In genomic region chr7:44486693-44487092, GRCh38 we compare ENCODE assay signal across 9 cellular contexts. TPM values are rescaled to one million over a fixed set of nuclear protein-coding genes. Genes with fewer than 3 reads are reported as not detected.
A peak's percentile ranks its signal among the peaks of the same experiment; 100 is the strongest.
DNase-seq lines count a peak whose midpoint lies in the region; ATAC-seq and TF ChIP-seq lines count a peak whose summit lies in the region.
"Had no signal": no experiment of that assay in that cellular context is flagged by ENCODE, and none has a peak within 500 bp of the region (broad histone marks: within the 10 kb centered on the region; RNA-seq: fewer than 3 reads in every experiment).

No MANE protein-coding gene starts in this region.

- H3K9me3 Mint-ChIP-seq in activated CD8-positive, alpha-beta memory T cell treated with anti-CD3 and anti-CD28 coated beads, Interleukin-2, amount 10 ng/mL, durations not matched to agents 7 days and 5 days (ENCODE audit: low read depth): peaks cover 11% of the 10 kb centered on the region
- H3K9me3 Mint-ChIP-seq in activated CD4-positive, alpha-beta T cell treated with anti-CD3 and anti-CD28 coated beads, Interleukin-2, amount 10 ng/mL, durations not matched to agents 7 days and 5 days: peaks cover 17% of the 10 kb centered on the region

- CTCF ChIA-PET in activated CD8-positive, alpha-beta memory T cell treated with anti-CD3 and anti-CD28 coated beads, Interleukin-2, amount 10 ng/mL, durations not matched to agents 7 days and 5 days (lab: Charles Lee): interaction anchor here (1.0 kb wide), 1 partner anchor 9 kb away, joined by 4 read pairs; no protein-coding TSS in a partner anchor
- CTCF ChIA-PET in activated CD4-positive, alpha-beta T cell treated with anti-CD3 and anti-CD28 coated beads, Interleukin-2, amount 10 ng/mL, durations not matched to agents 7 days and 5 days (lab: Charles Lee): no interaction called here

- no peak for DNase-seq in activated CD8-positive, alpha-beta memory T cell treated with anti-CD3 and anti-CD28 coated beads, Interleukin-2, amount 10 ng/mL, durations not matched to agents 7 days and 5 days
- no peak for DNase-seq in activated CD8-positive, alpha-beta memory T cell treated with anti-CD3 and anti-CD28 coated beads, Interleukin-2, amount 50 U/mL, for 4 hours
- DNase-seq in RKO (ENCODE audit: low spot score) (peak; percentile 76), epithelial cell of esophagus (ENCODE audit: low read depth) (peak; percentile 74), renal cortical epithelial cell (ENCODE audit: low read depth) (peak; percentile 82)
- DNase-seq in activated CD4-positive, alpha-beta T cell treated with anti-CD3 and anti-CD28 coated beads, Interleukin-2, amount 10 ng/mL, durations not matched to agents 7 days and 5 days: no peak

- no peak overlapping the region for H3K4me3 Mint-ChIP-seq in activated CD8-positive, alpha-beta memory T cell treated with anti-CD3 and anti-CD28 coated beads, Interleukin-2, amount 10 ng/mL, durations not matched to agents 7 days and 5 days
- H3K4me3 Mint-ChIP-seq in activated CD4-positive, alpha-beta T cell treated with anti-CD3 and anti-CD28 coated beads, Interleukin-2, amount 10 ng/mL, durations not matched to agents 7 days and 5 days: no peak overlapping the region
- H3K4me3 Mint-ChIP-seq: B cell had no signal

- H3K27me3 Mint-ChIP-seq in activated CD8-positive, alpha-beta memory T cell treated with anti-CD3 and anti-CD28 coated beads, Interleukin-2, amount 10 ng/mL, durations not matched to agents 7 days and 5 days: no peaks in the 10 kb centered on the region
- H3K27me3 Mint-ChIP-seq in activated CD4-positive, alpha-beta T cell treated with anti-CD3 and anti-CD28 coated beads, Interleukin-2, amount 10 ng/mL, durations not matched to agents 7 days and 5 days: no peaks in the 10 kb centered on the region
- H3K27me3 Mint-ChIP-seq: B cell had no signal

- H3K36me3 Mint-ChIP-seq in activated CD8-positive, alpha-beta memory T cell treated with anti-CD3 and anti-CD28 coated beads, Interleukin-2, amount 10 ng/mL, durations not matched to agents 7 days and 5 days: peaks cover 58% of the 10 kb centered on the region
- H3K36me3 Mint-ChIP-seq in activated CD4-positive, alpha-beta T cell treated with anti-CD3 and anti-CD28 coated beads, Interleukin-2, amount 10 ng/mL, durations not matched to agents 7 days and 5 days (ENCODE audit: low read depth): peaks cover 57% of the 10 kb centered on the region

- H3K4me3 ChIP-seq in epithelial cell of esophagus (ENCODE audit: low read length): no peak overlapping the region

- TF ChIP-seq CTCF in epithelial cell of esophagus (IDR thresholded peaks at IDR 0.05; ENCODE audit: insufficient read depth, low read depth, low read length, missing control alignments): peak; percentile 27

- POLR2A ChIA-PET in activated CD4-positive, alpha-beta T cell treated with anti-CD3 and anti-CD28 coated beads, Interleukin-2, amount 10 ng/mL, durations not matched to agents 7 days and 5 days (lab: Charles Lee): no interaction called here

- ATAC-seq in activated CD8-positive, alpha-beta memory T cell treated with anti-CD3 and anti-CD28 coated beads, Interleukin-2, amount 10 ng/mL, durations not matched to agents 7 days and 5 days: no peak
- ATAC-seq in GM19023 (IDR thresholded peaks at IDR 0.05; ENCODE audit: unreplicated experiment) (no peak), GM21528 (IDR thresholded peaks at IDR 0.05; ENCODE audit: low FRiP score, unreplicated experiment) (no peak)

- peak overlapping the region; percentile 29 for H3K27ac Mint-ChIP-seq in activated CD8-positive, alpha-beta memory T cell treated with anti-CD3 and anti-CD28 coated beads, Interleukin-2, amount 10 ng/mL, durations not matched to agents 7 days and 5 days
- no peak overlapping the region for H3K27ac Mint-ChIP-seq in activated CD4-positive, alpha-beta T cell treated with anti-CD3 and anti-CD28 coated beads, Interleukin-2, amount 10 ng/mL, durations not matched to agents 7 days and 5 days
- H3K27ac Mint-ChIP-seq: B cell had no signal

- peaks cover 46% of the 10 kb centered on the region for H3K4me1 Mint-ChIP-seq in activated CD8-positive, alpha-beta memory T cell treated with anti-CD3 and anti-CD28 coated beads, Interleukin-2, amount 10 ng/mL, durations not matched to agents 7 days and 5 days
- H3K4me1 Mint-ChIP-seq in activated CD4-positive, alpha-beta T cell treated with anti-CD3 and anti-CD28 coated beads, Interleukin-2, amount 10 ng/mL, durations not matched to agents 7 days and 5 days: peaks cover 69% of the 10 kb centered on the region

RNA-seq across cellular contexts. Expression of gene NUDCD3, which starts 3.8 kb away (rescaled TPM):
- total RNA-seq in activated CD8-positive, alpha-beta memory T cell treated with anti-CD3 and anti-CD28 coated beads, Interleukin-2, amount 10 ng/mL, durations not matched to agents 7 days and 5 days: 100 to 1,000 TPM in 1 of 2 experiments, 10 to 100 TPM in 1; 92.2 to 101 TPM
- 62.2 and 133 TPM in 2 replicates for total RNA-seq in renal cortical epithelial cell
- 10 to 100 TPM; 74.3 to 75.9 TPM for total RNA-seq in activated CD4-positive, alpha-beta T cell treated with anti-CD3 and anti-CD28 coated beads, Interleukin-2, amount 10 ng/mL, durations not matched to agents 7 days and 5 days

RNA-seq across cellular contexts. Expression of gene NPC1L1, which starts 54.4 kb away (rescaled TPM):
- not detected for total RNA-seq in activated CD8-positive, alpha-beta memory T cell treated with anti-CD3 and anti-CD28 coated beads, Interleukin-2, amount 10 ng/mL, durations not matched to agents 7 days and 5 days
- 0.20 and 0.35 TPM in 2 replicates for total RNA-seq in renal cortical epithelial cell
- not detected for total RNA-seq in activated CD4-positive, alpha-beta T cell treated with anti-CD3 and anti-CD28 coated beads, Interleukin-2, amount 10 ng/mL, durations not matched to agents 7 days and 5 days
- total RNA-seq: B cell had no signal

Comparison
In these comparisons a context has a peak if more than half of its experiments do, and no peak if none do; other contexts are left out.
1. DNase-seq: peak in RKO (single experiment), epithelial cell of esophagus (single experiment) and renal cortical epithelial cell (single experiment); none in activated CD8-positive, alpha-beta memory T cell treated with anti-CD3 and anti-CD28 coated beads, Interleukin-2, amount 10 ng/mL, durations not matched to agents 7 days and 5 days (single experiment), activated CD8-positive, alpha-beta memory T cell treated with anti-CD3 and anti-CD28 coated beads, Interleukin-2, amount 50 U/mL, for 4 hours (single experiment) and activated CD4-positive, alpha-beta T cell treated with anti-CD3 and anti-CD28 coated beads, Interleukin-2, amount 10 ng/mL, durations not matched to agents 7 days and 5 days (single experiment).